In genomic region chr19:15290149-15290548, GRCh38 we compare ENCODE assay signal across 1 cellular context.
TF ChIP-seq lines count a peak whose summit lies in the region.

No MANE protein-coding gene starts in this region.

TF ChIP-seq in WTC11, 78 proteins besides CTCF, POLR2A, EP300 and RAD21 (continued from another document):
- TF ChIP-seq ATF6 (CRISPR knock-in tag; IDR thresholded peaks at IDR 0.05): no peak
TF ChIP-seq in WTC11: peak in this region for 0.
